Comparison of ENCODE assay signal across 23 cellular contexts in the genomic region with DNA sequence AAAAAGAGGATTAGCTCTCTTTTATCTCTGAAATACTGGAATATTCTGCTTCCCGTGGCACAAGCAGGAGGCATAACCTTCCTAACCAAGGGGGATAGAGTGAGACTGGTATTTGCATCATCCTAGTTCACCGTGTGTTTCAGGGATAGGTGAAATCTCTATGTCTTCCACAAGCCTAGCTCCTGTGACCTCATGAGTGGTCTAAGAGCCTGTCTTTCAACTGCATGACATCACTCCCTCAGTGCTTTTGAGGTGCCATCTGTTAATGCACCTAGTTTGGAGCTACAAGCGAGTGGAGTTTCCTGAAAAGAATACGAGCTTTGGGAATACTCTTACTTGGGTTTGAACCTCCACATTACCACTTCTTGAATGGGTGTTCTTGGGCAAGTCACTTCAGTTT.
"Had no signal": no experiment of that assay in that cellular context is flagged by ENCODE, and none has a peak within 500 bp of the region (broad histone marks: within the 10 kb centered on the region; RNA-seq: fewer than 3 reads in every experiment).

No MANE protein-coding gene starts in this region.

- H3K4me1 Mint-ChIP-seq: naive thymus-derived CD8-positive, alpha-beta T cell; stimulated activated memory B cell treated with anti-CD40 and anti-IgM and Interleukin-4, amounts not matched to agents 10 μg/mL and 1 μg/mL and 100 μg/mL, for 72 hours had no signal

- H3K36me3 Mint-ChIP-seq: naive thymus-derived CD8-positive, alpha-beta T cell; stimulated activated memory B cell treated with anti-CD40 and anti-IgM and Interleukin-4, amounts not matched to agents 10 μg/mL and 1 μg/mL and 100 μg/mL, for 72 hours had no signal

- H3K4me1 ChIP-seq: esophagus muscularis mucosa, gastrocnemius medialis, psoas muscle, spleen, tibial artery, upper lobe of right lung, vagina had no signal

- H3K4me3 ChIP-seq: esophagus muscularis mucosa, gastrocnemius medialis, heart right ventricle, mucosa of descending colon, psoas muscle, spleen, tibial artery, upper lobe of right lung, vagina had no signal

- ATAC-seq: effector memory CD8-positive, alpha-beta T cell; gastrocnemius medialis; heart right ventricle; mucosa of descending colon; naive thymus-derived CD8-positive, alpha-beta T cell; psoas muscle; sciatic nerve; stimulated activated memory B cell treated with anti-CD40 and anti-IgM and Interleukin-4, amounts not matched to agents 10 μg/mL and 1 μg/mL and 100 μg/mL, for 72 hours; upper lobe of right lung had no signal

- H3K27ac Mint-ChIP-seq: dendritic cell treated with granulocyte-macrophage colony-stimulating factor and Interleukin-4, amounts not matched to agents 40 ng/mL and 50 ng/mL, for 4 days; effector memory CD8-positive, alpha-beta T cell; naive thymus-derived CD8-positive, alpha-beta T cell; stimulated activated memory B cell treated with anti-CD40 and anti-IgM and Interleukin-4, amounts not matched to agents 10 μg/mL and 1 μg/mL and 100 μg/mL, for 72 hours; stimulated activated naive CD8-positive, alpha-beta T cell treated with anti-CD3 and anti-CD28 coated beads, Interleukin-15, Interleukin-2, amounts not matched to agents 100 ng/mL and 50 ng/mL, for 24 hours had no signal

- H3K36me3 ChIP-seq: esophagus muscularis mucosa, gastrocnemius medialis, heart right ventricle, spleen, upper lobe of right lung had no signal

- H3K9me3 ChIP-seq: esophagus muscularis mucosa, gastrocnemius medialis, heart right ventricle, mucosa of descending colon, psoas muscle, spleen, tibial artery, upper lobe of right lung, vagina had no signal

- FAIRE-seq: islet of Langerhans had no signal

- H3K4me3 Mint-ChIP-seq: dendritic cell treated with granulocyte-macrophage colony-stimulating factor and Interleukin-4, amounts not matched to agents 40 ng/mL and 50 ng/mL, for 4 days; effector memory CD8-positive, alpha-beta T cell; naive thymus-derived CD8-positive, alpha-beta T cell; stimulated activated memory B cell treated with anti-CD40 and anti-IgM and Interleukin-4, amounts not matched to agents 10 μg/mL and 1 μg/mL and 100 μg/mL, for 72 hours; stimulated activated naive CD8-positive, alpha-beta T cell treated with anti-CD3 and anti-CD28 coated beads, Interleukin-15, Interleukin-2, amounts not matched to agents 100 ng/mL and 50 ng/mL, for 24 hours had no signal

- H3K27me3 ChIP-seq: gastrocnemius medialis, heart right ventricle, tibial artery, upper lobe of right lung, vagina had no signal

- H3K27ac ChIP-seq: epithelial cell of prostate, esophagus muscularis mucosa, gastrocnemius medialis, heart right ventricle, psoas muscle, spleen, tibial artery, upper lobe of right lung, vagina had no signal

- H3K27me3 Mint-ChIP-seq: stimulated activated naive CD8-positive, alpha-beta T cell treated with anti-CD3 and anti-CD28 coated beads, Interleukin-15, Interleukin-2, amounts not matched to agents 100 ng/mL and 50 ng/mL, for 24 hours had no signal

- H3K9me3 Mint-ChIP-seq: dendritic cell treated with granulocyte-macrophage colony-stimulating factor and Interleukin-4, amounts not matched to agents 40 ng/mL and 50 ng/mL, for 4 days; stimulated activated memory B cell treated with anti-CD40 and anti-IgM and Interleukin-4, amounts not matched to agents 10 μg/mL and 1 μg/mL and 100 μg/mL, for 72 hours; stimulated activated naive CD8-positive, alpha-beta T cell treated with anti-CD3 and anti-CD28 coated beads, Interleukin-15, Interleukin-2, amounts not matched to agents 100 ng/mL and 50 ng/mL, for 24 hours had no signal

- DNase-seq: effector memory CD8-positive, alpha-beta T cell; gastrocnemius medialis; heart right ventricle; hypothalamus; kidney glomerular epithelial cell; mammary epithelial cell; mucosa of descending colon; naive thymus-derived CD8-positive, alpha-beta T cell; psoas muscle; spleen; stimulated activated CD4-positive, alpha-beta T cell treated with anti-CD3 and anti-CD28 coated beads, Interleukin-15, amount 100 ng/mL, for 24 hours; stimulated activated CD4-positive, alpha-beta T cell treated with anti-CD3 and anti-CD28 coated beads, Interleukin-1b, Interleukin-23, amount 100 ng/mL, for 48 hours; stimulated activated CD4-positive, alpha-beta T cell treated with anti-CD3 and anti-CD28 coated beads, Interleukin-4, amount 100 ng/mL, for 24 hours; tibial artery; upper lobe of right lung had no signal
